1 cellular context compared by ENCODE assay signal in the genomic region with DNA sequence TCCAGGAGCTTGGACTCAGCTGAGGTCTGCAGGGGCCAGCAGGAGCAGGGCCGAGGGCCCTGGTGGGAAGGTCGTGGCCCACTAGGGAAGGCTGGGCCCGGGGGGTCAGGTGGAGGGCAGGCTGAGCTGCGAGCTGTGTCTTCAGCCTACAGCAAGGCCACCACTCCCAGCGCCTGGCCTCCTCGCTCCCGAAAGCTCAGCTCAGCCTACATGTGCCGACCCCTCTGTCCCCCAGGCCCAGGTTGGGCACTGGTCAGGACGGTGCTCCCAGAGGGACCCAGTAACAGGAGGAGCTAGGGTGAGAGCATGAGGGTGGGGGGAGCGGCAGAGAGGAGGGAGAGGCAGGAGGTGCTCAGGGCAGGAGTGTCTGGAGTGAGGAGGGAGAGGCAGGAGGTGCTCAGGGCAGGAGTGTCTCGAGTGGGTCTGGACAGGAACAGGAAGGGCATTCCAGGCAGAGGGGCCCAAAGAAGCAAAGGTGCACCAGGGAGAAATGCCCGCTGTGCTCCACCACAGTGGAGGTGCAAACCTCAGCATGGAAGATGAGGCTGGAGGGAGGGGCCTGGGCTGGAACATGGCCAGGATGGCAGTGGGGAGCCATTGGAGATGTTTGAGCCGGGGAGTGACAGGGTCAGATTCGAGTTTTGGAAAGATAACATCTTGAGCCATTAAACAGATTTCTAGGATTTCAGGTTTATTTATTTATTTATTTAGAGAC.
A peak's percentile ranks its signal among the peaks of the same experiment; 100 is the strongest.
TF ChIP-seq lines count a peak whose summit lies in the region.

No MANE protein-coding gene starts in this region.

TF ChIP-seq in HEK293, 187 proteins besides CTCF, POLR2A, EP300 and RAD21 (continued from another document):
- TF ChIP-seq ZNF202 (tag by site-specific recombination; IDR thresholded peaks at IDR 0.05; ENCODE audit: borderline replicate concordance) (no peak), ZNF341 (tag by site-specific recombination; IDR thresholded peaks at IDR 0.05; ENCODE audit: low read depth) (0 out of 2 replicates have a peak, but pooled peaks have one; percentile 16), ZNF311 (tag by site-specific recombination; IDR thresholded peaks at IDR 0.05; ENCODE audit: borderline replicate concordance) (no peak), YY2 (tag by site-specific recombination; IDR thresholded peaks at IDR 0.05) (0 out of 2 replicates have a peak, but pooled peaks have one; percentile 4), ZNF37A (tag by site-specific recombination; IDR thresholded peaks at IDR 0.05) (no peak), ZNF76 (tag by site-specific recombination; IDR thresholded peaks at IDR 0.05; ENCODE audit: borderline replicate concordance, low read depth) (no peak), ZNF292 (tag by site-specific recombination; IDR thresholded peaks at IDR 0.05; ENCODE audit: borderline replicate concordance, low read depth) (no peak), HOXA7 (CRISPR knock-in tag; IDR thresholded peaks at IDR 0.05; ENCODE audit: borderline replicate concordance) (no peak), ZNF777 (tag by site-specific recombination; IDR thresholded peaks at IDR 0.05; ENCODE audit: borderline replicate concordance) (peak; percentile 39; the same call in 1 of the 2 replicates), ZNF560 (tag by site-specific recombination; IDR thresholded peaks at IDR 0.05; ENCODE audit: borderline replicate concordance) (peak; percentile 35; the same call in 1 of the 2 replicates), ZNF16 (tag by site-specific recombination; IDR thresholded peaks at IDR 0.05; ENCODE audit: low read depth) (peak; percentile 80), ZNF670 (tag by site-specific recombination; IDR thresholded peaks at IDR 0.05; ENCODE audit: low read depth) (no peak)
- TF ChIP-seq, protein P1, sequence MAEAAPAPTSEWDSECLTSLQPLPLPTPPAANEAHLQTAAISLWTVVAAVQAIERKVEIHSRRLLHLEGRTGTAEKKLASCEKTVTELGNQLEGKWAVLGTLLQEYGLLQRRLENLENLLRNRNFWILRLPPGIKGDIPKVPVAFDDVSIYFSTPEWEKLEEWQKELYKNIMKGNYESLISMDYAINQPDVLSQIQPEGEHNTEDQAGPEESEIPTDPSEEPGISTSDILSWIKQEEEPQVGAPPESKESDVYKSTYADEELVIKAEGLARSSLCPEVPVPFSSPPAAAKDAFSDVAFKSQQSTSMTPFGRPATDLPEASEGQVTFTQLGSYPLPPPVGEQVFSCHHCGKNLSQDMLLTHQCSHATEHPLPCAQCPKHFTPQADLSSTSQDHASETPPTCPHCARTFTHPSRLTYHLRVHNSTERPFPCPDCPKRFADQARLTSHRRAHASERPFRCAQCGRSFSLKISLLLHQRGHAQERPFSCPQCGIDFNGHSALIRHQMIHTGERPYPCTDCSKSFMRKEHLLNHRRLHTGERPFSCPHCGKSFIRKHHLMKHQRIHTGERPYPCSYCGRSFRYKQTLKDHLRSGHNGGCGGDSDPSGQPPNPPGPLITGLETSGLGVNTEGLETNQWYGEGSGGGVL (tag by site-specific recombination; IDR thresholded peaks at IDR 0.05) = peak; percentile 75
- TF ChIP-seq, protein P2, sequence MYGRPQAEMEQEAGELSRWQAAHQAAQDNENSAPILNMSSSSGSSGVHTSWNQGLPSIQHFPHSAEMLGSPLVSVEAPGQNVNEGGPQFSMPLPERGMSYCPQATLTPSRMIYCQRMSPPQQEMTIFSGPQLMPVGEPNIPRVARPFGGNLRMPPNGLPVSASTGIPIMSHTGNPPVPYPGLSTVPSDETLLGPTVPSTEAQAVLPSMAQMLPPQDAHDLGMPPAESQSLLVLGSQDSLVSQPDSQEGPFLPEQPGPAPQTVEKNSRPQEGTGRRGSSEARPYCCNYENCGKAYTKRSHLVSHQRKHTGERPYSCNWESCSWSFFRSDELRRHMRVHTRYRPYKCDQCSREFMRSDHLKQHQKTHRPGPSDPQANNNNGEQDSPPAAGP (tag by site-specific recombination; IDR thresholded peaks at IDR 0.05) = peak; percentile 70
- TF ChIP-seq, protein P3, sequence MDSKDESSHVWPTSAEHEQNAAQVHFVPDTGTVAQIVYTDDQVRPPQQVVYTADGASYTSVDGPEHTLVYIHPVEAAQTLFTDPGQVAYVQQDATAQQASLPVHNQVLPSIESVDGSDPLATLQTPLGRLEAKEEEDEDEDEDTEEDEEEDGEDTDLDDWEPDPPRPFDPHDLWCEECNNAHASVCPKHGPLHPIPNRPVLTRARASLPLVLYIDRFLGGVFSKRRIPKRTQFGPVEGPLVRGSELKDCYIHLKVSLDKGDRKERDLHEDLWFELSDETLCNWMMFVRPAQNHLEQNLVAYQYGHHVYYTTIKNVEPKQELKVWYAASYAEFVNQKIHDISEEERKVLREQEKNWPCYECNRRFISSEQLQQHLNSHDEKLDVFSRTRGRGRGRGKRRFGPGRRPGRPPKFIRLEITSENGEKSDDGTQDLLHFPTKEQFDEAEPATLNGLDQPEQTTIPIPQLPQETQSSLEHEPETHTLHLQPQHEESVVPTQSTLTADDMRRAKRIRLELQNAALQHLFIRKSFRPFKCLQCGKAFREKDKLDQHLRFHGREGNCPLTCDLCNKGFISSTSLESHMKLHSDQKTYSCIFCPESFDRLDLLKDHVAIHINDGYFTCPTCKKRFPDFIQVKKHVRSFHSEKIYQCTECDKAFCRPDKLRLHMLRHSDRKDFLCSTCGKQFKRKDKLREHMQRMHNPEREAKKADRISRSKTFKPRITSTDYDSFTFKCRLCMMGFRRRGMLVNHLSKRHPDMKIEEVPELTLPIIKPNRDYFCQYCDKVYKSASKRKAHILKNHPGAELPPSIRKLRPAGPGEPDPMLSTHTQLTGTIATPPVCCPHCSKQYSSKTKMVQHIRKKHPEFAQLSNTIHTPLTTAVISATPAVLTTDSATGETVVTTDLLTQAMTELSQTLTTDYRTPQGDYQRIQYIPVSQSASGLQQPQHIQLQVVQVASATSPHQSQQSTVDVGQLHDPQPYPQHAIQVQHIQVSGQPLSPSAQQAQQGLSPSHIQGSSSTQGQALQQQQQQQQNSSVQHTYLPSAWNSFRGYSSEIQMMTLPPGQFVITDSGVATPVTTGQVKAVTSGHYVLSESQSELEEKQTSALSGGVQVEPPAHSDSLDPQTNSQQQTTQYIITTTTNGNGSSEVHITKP (tag by site-specific recombination; IDR thresholded peaks at IDR 0.05) = no peak
- TF ChIP-seq, protein P4, sequence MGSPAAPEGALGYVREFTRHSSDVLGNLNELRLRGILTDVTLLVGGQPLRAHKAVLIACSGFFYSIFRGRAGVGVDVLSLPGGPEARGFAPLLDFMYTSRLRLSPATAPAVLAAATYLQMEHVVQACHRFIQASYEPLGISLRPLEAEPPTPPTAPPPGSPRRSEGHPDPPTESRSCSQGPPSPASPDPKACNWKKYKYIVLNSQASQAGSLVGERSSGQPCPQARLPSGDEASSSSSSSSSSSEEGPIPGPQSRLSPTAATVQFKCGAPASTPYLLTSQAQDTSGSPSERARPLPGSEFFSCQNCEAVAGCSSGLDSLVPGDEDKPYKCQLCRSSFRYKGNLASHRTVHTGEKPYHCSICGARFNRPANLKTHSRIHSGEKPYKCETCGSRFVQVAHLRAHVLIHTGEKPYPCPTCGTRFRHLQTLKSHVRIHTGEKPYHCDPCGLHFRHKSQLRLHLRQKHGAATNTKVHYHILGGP (tag by site-specific recombination; IDR thresholded peaks at IDR 0.05) = 0 out of 2 replicates have a peak, but pooled peaks have one; percentile 7
